In genomic region chr9:1879501-1879900, GRCh38 we compare ENCODE assay signal across 16 cellular contexts.
DNase-seq lines count a peak whose midpoint lies in the region; ATAC-seq, FAIRE-seq and TF ChIP-seq lines count a peak whose summit lies in the region.
"Had no signal": no experiment of that assay in that cellular context is flagged by ENCODE, and none has a peak within 500 bp of the region (broad histone marks: within the 10 kb centered on the region; RNA-seq: fewer than 3 reads in every experiment).

No MANE protein-coding gene starts in this region.

- 83 to 90% methylated on average over 4 of the region's 4 CpGs for WGBS in pancreas, 2 donors

- H3K36me3 Mint-ChIP-seq in activated CD4-positive, alpha-beta memory T cell treated with anti-CD3 and anti-CD28 coated beads for 36 hours, result no peaks in the 10 kb centered on the region
- no peaks in the 10 kb centered on the region for H3K36me3 Mint-ChIP-seq in activated CD4-positive, alpha-beta memory T cell treated with anti-CD3 and anti-CD28 coated beads, Interleukin-2, amount 10 ng/mL, durations not matched to agents 7 days and 5 days (ENCODE audit: low read depth)
- H3K36me3 Mint-ChIP-seq in T-cell, result no peaks in the 10 kb centered on the region

- no peaks in the 10 kb centered on the region for H3K9me3 ChIP-seq in pancreas
- H3K9me3 ChIP-seq: gastrocnemius medialis, left lung, upper lobe of left lung had no signal

- H3K4me3 ChIP-seq in pancreas, result no peak overlapping the region
- H3K4me3 ChIP-seq: gastrocnemius medialis, left lung, upper lobe of left lung had no signal

- no peaks in the 10 kb centered on the region for H3K4me1 ChIP-seq in pancreas
- H3K4me1 ChIP-seq: gastrocnemius medialis, left lung, upper lobe of left lung had no signal

- no peaks in the 10 kb centered on the region for H3K27me3 ChIP-seq in pancreas
- H3K27me3 ChIP-seq: gastrocnemius medialis, left lung, upper lobe of left lung had no signal

- H3K4me3 Mint-ChIP-seq in activated CD4-positive, alpha-beta memory T cell treated with anti-CD3 and anti-CD28 coated beads for 36 hours, result no peak overlapping the region
- H3K4me3 Mint-ChIP-seq in activated CD4-positive, alpha-beta memory T cell treated with anti-CD3 and anti-CD28 coated beads, Interleukin-2, amount 10 ng/mL, durations not matched to agents 7 days and 5 days, result no peak overlapping the region
- no peak overlapping the region for H3K4me3 Mint-ChIP-seq in T-cell
- H3K4me3 Mint-ChIP-seq: dendritic cell treated with granulocyte-macrophage colony-stimulating factor and Interleukin-4, amounts not matched to agents 40 ng/mL and 50 ng/mL, for 4 days had no signal

- peaks cover 33% of the 10 kb centered on the region for H3K4me1 Mint-ChIP-seq in activated CD4-positive, alpha-beta memory T cell treated with anti-CD3 and anti-CD28 coated beads for 36 hours (ENCODE audit: low read depth)
- H3K4me1 Mint-ChIP-seq in activated CD4-positive, alpha-beta memory T cell treated with anti-CD3 and anti-CD28 coated beads, Interleukin-2, amount 10 ng/mL, durations not matched to agents 7 days and 5 days, result peaks cover 25% of the 10 kb centered on the region
- peaks cover 7 to 20% (median 13%) of the 10 kb centered on the region in 3 donors for H3K4me1 Mint-ChIP-seq in T-cell

- CTCF ChIA-PET in activated CD4-positive, alpha-beta memory T cell treated with anti-CD3 and anti-CD28 coated beads for 36 hours (lab: Charles Lee), result interaction anchor here (0.6 to 1.9 kb wide), 4 partner anchors 10 to 207 kb away, joined by 3 to 6 read pairs (median 4); no protein-coding TSS in a partner anchor
- CTCF ChIA-PET in activated CD4-positive, alpha-beta memory T cell treated with anti-CD3 and anti-CD28 coated beads, Interleukin-2, amount 10 ng/mL, durations not matched to agents 7 days and 5 days (lab: Charles Lee), result no interaction called here
- CTCF ChIA-PET in T-cell (lab: Charles Lee), result interaction anchor here in 1 of 2 donors (0.6 kb wide), 1 partner anchor 218 kb away, joined by 4 read pairs; no protein-coding TSS in a partner anchor

- no peak for FAIRE-seq in pancreas (lab: Jason Lieb, UNC)
- FAIRE-seq: A204.1 had no signal

- peak; percentile 34 for DNase-seq in activated CD4-positive, alpha-beta memory T cell treated with anti-CD3 and anti-CD28 coated beads for 36 hours
- no peak for DNase-seq in activated CD4-positive, alpha-beta memory T cell treated with anti-CD3 and anti-CD28 coated beads, Interleukin-2, amount 10 ng/mL, durations not matched to agents 7 days and 5 days
- peak; percentile 26 for DNase-seq in activated naive CD4-positive, alpha-beta T cell treated with anti-CD3 and anti-CD28 coated beads, Interleukin-2, amount 50 U/mL, for 16 hours
- no peak for DNase-seq in T-cell
- DNase-seq in DMS53 (lab: John Stamatoyannopoulos, UW), result no peak
- no peak for DNase-seq in pancreas
- DNase-seq: gastrocnemius medialis, left lung, NCI-H748 treated with DMSO at 0.1 percent for 48 hours, occipital lobe, upper lobe of left lung had no signal

- H3K36me3 ChIP-seq in pancreas, result no peaks in the 10 kb centered on the region
- H3K36me3 ChIP-seq: gastrocnemius medialis, left lung, upper lobe of left lung had no signal

- peaks cover 25% of the 10 kb centered on the region for H3K27me3 Mint-ChIP-seq in activated CD4-positive, alpha-beta memory T cell treated with anti-CD3 and anti-CD28 coated beads for 36 hours
- peaks cover 13% of the 10 kb centered on the region for H3K27me3 Mint-ChIP-seq in activated CD4-positive, alpha-beta memory T cell treated with anti-CD3 and anti-CD28 coated beads, Interleukin-2, amount 10 ng/mL, durations not matched to agents 7 days and 5 days
- peaks cover 0 to 8% of the 10 kb centered on the region in 2 donors for H3K27me3 Mint-ChIP-seq in T-cell

- TF ChIP-seq CTCF in pancreas (IDR thresholded peaks at IDR 0.05), result no peak

- intact Hi-C loops in activated CD4-positive, alpha-beta memory T cell treated with anti-CD3 and anti-CD28 coated beads for 36 hours (cut with micrococcal nuclease), result loop anchor here (1.0 to 5.0 kb wide), 9 partner anchors 48 to 1648 kb away; partner anchors contain the start of genes PUM3, RFX3 and SMARCA2
- intact Hi-C loops in pancreas (cut with DNase I), result loop anchor here in 1 of 3 donors (10.0 kb wide), 1 partner anchor 65 kb away; no protein-coding TSS in a partner anchor

- ATAC-seq in GM19463 (IDR thresholded peaks at IDR 0.05; ENCODE audit: unreplicated experiment) (peak; percentile 29), HG02970 (IDR thresholded peaks at IDR 0.05; ENCODE audit: low FRiP score, unreplicated experiment) (peak; percentile 35), T-cell (replicated peaks in 1 of 4) (no peak), pancreas (no peak)
- ATAC-seq: gastrocnemius medialis, left lung had no signal

- no peak overlapping the region for H3K27ac ChIP-seq in pancreas
- H3K27ac ChIP-seq: gastrocnemius medialis, left lung, upper lobe of left lung had no signal

- no peak overlapping the region for H3K27ac Mint-ChIP-seq in activated CD4-positive, alpha-beta memory T cell treated with anti-CD3 and anti-CD28 coated beads for 36 hours
- H3K27ac Mint-ChIP-seq in activated CD4-positive, alpha-beta memory T cell treated with anti-CD3 and anti-CD28 coated beads, Interleukin-2, amount 10 ng/mL, durations not matched to agents 7 days and 5 days, result no peak overlapping the region
- no peak overlapping the region for H3K27ac Mint-ChIP-seq in T-cell
- H3K27ac Mint-ChIP-seq: activated T-helper 2 cell treated with anti-CD3 and anti-CD28 coated beads, Interferon-gamma antibody, Interleukin-2, Interleukin-4, amounts not matched to agents 10 μg/mL and 5 μg/mL and 100 μg/mL, durations not matched to agents 14 hours and 24 hours and 36 hours; dendritic cell treated with granulocyte-macrophage colony-stimulating factor and Interleukin-4, amounts not matched to agents 40 ng/mL and 50 ng/mL, for 4 days had no signal

- POLR2A ChIA-PET in activated CD4-positive, alpha-beta memory T cell treated with anti-CD3 and anti-CD28 coated beads for 36 hours (lab: Charles Lee), result interaction anchor here (1.3 to 2.5 kb wide), 3 partner anchors 87 to 175 kb away, joined by 3 to 19 read pairs (median 3); no protein-coding TSS in a partner anchor
- POLR2A ChIA-PET in activated CD4-positive, alpha-beta memory T cell treated with anti-CD3 and anti-CD28 coated beads, Interleukin-2, amount 10 ng/mL, durations not matched to agents 7 days and 5 days (lab: Charles Lee), result interaction anchor here (0.9 to 1.5 kb wide), 3 partner anchors 10 to 175 kb away, joined by 3 to 4 read pairs (median 4); no protein-coding TSS in a partner anchor
- POLR2A ChIA-PET in T-cell (lab: Charles Lee), result no interaction called here

- H3K9me3 Mint-ChIP-seq in activated CD4-positive, alpha-beta memory T cell treated with anti-CD3 and anti-CD28 coated beads for 36 hours, result no peaks in the 10 kb centered on the region
- H3K9me3 Mint-ChIP-seq in activated CD4-positive, alpha-beta memory T cell treated with anti-CD3 and anti-CD28 coated beads, Interleukin-2, amount 10 ng/mL, durations not matched to agents 7 days and 5 days, result no peaks in the 10 kb centered on the region
- H3K9me3 Mint-ChIP-seq in T-cell, result no peaks in the 10 kb centered on the region
- H3K9me3 Mint-ChIP-seq: activated T-helper 2 cell treated with anti-CD3 and anti-CD28 coated beads, Interferon-gamma antibody, Interleukin-2, Interleukin-4, amounts not matched to agents 10 μg/mL and 5 μg/mL and 100 μg/mL, durations not matched to agents 14 hours and 24 hours and 36 hours; dendritic cell treated with granulocyte-macrophage colony-stimulating factor and Interleukin-4, amounts not matched to agents 40 ng/mL and 50 ng/mL, for 4 days had no signal

Comparison
In these comparisons a context has a peak if more than half of its experiments do, and no peak if none do; other contexts are left out.
1. DNase-seq: peak in activated CD4-positive, alpha-beta memory T cell treated with anti-CD3 and anti-CD28 coated beads for 36 hours (single experiment) and activated naive CD4-positive, alpha-beta T cell treated with anti-CD3 and anti-CD28 coated beads, Interleukin-2, amount 50 U/mL, for 16 hours (single experiment); none in activated CD4-positive, alpha-beta memory T cell treated with anti-CD3 and anti-CD28 coated beads, Interleukin-2, amount 10 ng/mL, durations not matched to agents 7 days and 5 days (single experiment), T-cell (0 of 34), DMS53 (single experiment) and pancreas (0 of 6).
2. ATAC-seq: peak in GM19463 (single experiment) and HG02970 (single experiment); none in T-cell (0 of 4) and pancreas (0 of 4).
3. POLR2A ChIA-PET loops: an anchor here in activated CD4-positive, alpha-beta memory T cell treated with anti-CD3 and anti-CD28 coated beads for 36 hours (1.3 to 2.5 kb wide) and activated CD4-positive, alpha-beta memory T cell treated with anti-CD3 and anti-CD28 coated beads, Interleukin-2, amount 10 ng/mL, durations not matched to agents 7 days and 5 days (0.9 to 1.5 kb wide); none called in T-cell.